Comparison of ENCODE assay signal across 1 cellular context in genomic region chr4:184287697-184288255, GRCh38.
TF ChIP-seq lines count a peak whose summit lies in the region.

No MANE protein-coding gene starts in this region.

TF ChIP-seq in HepG2, 621 proteins besides CTCF, POLR2A, EP300 and RAD21 (continued from another document and continues in another):
- TF ChIP-seq MTA1 (CRISPR knock-in tag; IDR thresholded peaks at IDR 0.05; ENCODE audit: borderline replicate concordance) (no peak), NFYC (CRISPR knock-in tag; IDR thresholded peaks at IDR 0.05) (no peak), ATF2 (CRISPR knock-in tag; IDR thresholded peaks at IDR 0.05) (0 out of 2 replicates have a peak, but pooled peaks have one; percentile 37), ZNF44 (CRISPR knock-in tag; IDR thresholded peaks at IDR 0.05) (peak; percentile 44; the same call in 1 of the 2 replicates), MED8 (CRISPR knock-in tag; IDR thresholded peaks at IDR 0.05; ENCODE audit: insufficient replicate concordance) (no peak), ZFP41 (CRISPR knock-in tag; IDR thresholded peaks at IDR 0.05; ENCODE audit: borderline replicate concordance) (no peak), ZNF570 (CRISPR knock-in tag; IDR thresholded peaks at IDR 0.05; ENCODE audit: borderline replicate concordance) (no peak), STAT6 (CRISPR knock-in tag; IDR thresholded peaks at IDR 0.05; ENCODE audit: borderline replicate concordance) (no peak), ZNF770 (CRISPR knock-in tag; IDR thresholded peaks at IDR 0.05) (no peak), ZNF639 (CRISPR knock-in tag; conservative IDR thresholded peaks at IDR 0.05) (no peak), CHCHD3 (CRISPR knock-in tag; IDR thresholded peaks at IDR 0.05) (no peak), RBAK (CRISPR knock-in tag; IDR thresholded peaks at IDR 0.05) (no peak), PBX2 (CRISPR knock-in tag; IDR thresholded peaks at IDR 0.05) (no peak), ZNF34 (CRISPR knock-in tag; IDR thresholded peaks at IDR 0.05; ENCODE audit: borderline replicate concordance) (no peak), EEA1 (CRISPR knock-in tag; IDR thresholded peaks at IDR 0.05; ENCODE audit: borderline replicate concordance) (no peak), NFE2L1 (CRISPR knock-in tag; IDR thresholded peaks at IDR 0.05; ENCODE audit: borderline replicate concordance) (no peak), ZNF740 (CRISPR knock-in tag; IDR thresholded peaks at IDR 0.05) (no peak), ARID5B (CRISPR knock-in tag; IDR thresholded peaks at IDR 0.05) (0 out of 2 replicates have a peak, but pooled peaks have one; percentile 13), KAT8 (CRISPR knock-in tag; IDR thresholded peaks at IDR 0.05) (0 out of 2 replicates have a peak, but pooled peaks have one; percentile 13), SMYD3 (CRISPR knock-in tag; IDR thresholded peaks at IDR 0.05) (no peak), ZNF839 (CRISPR knock-in tag; IDR thresholded peaks at IDR 0.05; ENCODE audit: borderline replicate concordance) (no peak), PAXIP1 (CRISPR knock-in tag; conservative IDR thresholded peaks at IDR 0.05) (peak; percentile 51), E2F5 (CRISPR knock-in tag; conservative IDR thresholded peaks at IDR 0.05) (no peak), REL (CRISPR knock-in tag; conservative IDR thresholded peaks at IDR 0.05) (no peak), FOXP1 (IDR thresholded peaks at IDR 0.05) (no peak), FOXP1 (CRISPR knock-in tag; IDR thresholded peaks at IDR 0.05) (no peak), NR3C1 (CRISPR knock-in tag; IDR thresholded peaks at IDR 0.05) (no peak), TFE3 (CRISPR knock-in tag; IDR thresholded peaks at IDR 0.05) (peak; percentile 12; the same call in 1 of the 2 replicates), ZNF512 (CRISPR knock-in tag; IDR thresholded peaks at IDR 0.05) (no peak), ZNF121 (CRISPR knock-in tag; IDR thresholded peaks at IDR 0.05) (no peak), ZNF629 (CRISPR knock-in tag; conservative IDR thresholded peaks at IDR 0.05) (no peak), ZNF317 (CRISPR knock-in tag; IDR thresholded peaks at IDR 0.05) (no peak), MNT (IDR thresholded peaks at IDR 0.05) (no peak)
